Comparison of ENCODE assay signal across 22 cellular contexts in genomic region chr1:4272568-4272967, GRCh38.
"Had no signal": no experiment of that assay in that cellular context is flagged by ENCODE, and none has a peak within 500 bp of the region (broad histone marks: within the 10 kb centered on the region; RNA-seq: fewer than 3 reads in every experiment).

No MANE protein-coding gene starts in this region.

- DNase-seq: dermis blood vessel endothelial cell; dorsolateral prefrontal cortex; effector CD4-positive, alpha-beta T cell; effector memory CD4-positive, alpha-beta T cell; foreskin keratinocyte; heart left ventricle; hypothalamus; left cardiac atrium; left lung; left ventricle myocardium superior; lower lobe of right lung; mesenchymal stem cell; mucosa of descending colon; naive B cell had no signal

- ATAC-seq: foreskin keratinocyte, gastroesophageal sphincter, heart left ventricle, left cardiac atrium, left lung, left ventricle myocardium superior, lower lobe of right lung, mucosa of descending colon had no signal

- H3K4me3 ChIP-seq: coronary artery, dorsolateral prefrontal cortex, esophagus muscularis mucosa, gastroesophageal sphincter, heart left ventricle, hepatocyte, left lung, lower lobe of right lung, mucosa of descending colon had no signal

- H2AFZ ChIP-seq: hepatocyte had no signal

- H3K4me1 ChIP-seq: esophagus muscularis mucosa, foreskin keratinocyte, gastroesophageal sphincter, heart left ventricle, left lung, lower lobe of right lung had no signal

- H3K4me2 ChIP-seq: hepatocyte had no signal

- H3K27ac ChIP-seq: coronary artery, dorsolateral prefrontal cortex, esophagus muscularis mucosa, foreskin keratinocyte, gastroesophageal sphincter, heart left ventricle, left lung, lower lobe of right lung had no signal

- FAIRE-seq: colon, endothelial cell of umbilical vein, frontal cortex, keratinocyte had no signal

- H3K79me2 ChIP-seq: hepatocyte had no signal

- H3K36me3 ChIP-seq: esophagus muscularis mucosa, gastroesophageal sphincter, heart left ventricle, left lung, lower lobe of right lung had no signal

- H3K27me3 ChIP-seq: foreskin keratinocyte, hepatocyte had no signal
